Comparison of ENCODE assay signal across 1 cellular context in the genomic region with DNA sequence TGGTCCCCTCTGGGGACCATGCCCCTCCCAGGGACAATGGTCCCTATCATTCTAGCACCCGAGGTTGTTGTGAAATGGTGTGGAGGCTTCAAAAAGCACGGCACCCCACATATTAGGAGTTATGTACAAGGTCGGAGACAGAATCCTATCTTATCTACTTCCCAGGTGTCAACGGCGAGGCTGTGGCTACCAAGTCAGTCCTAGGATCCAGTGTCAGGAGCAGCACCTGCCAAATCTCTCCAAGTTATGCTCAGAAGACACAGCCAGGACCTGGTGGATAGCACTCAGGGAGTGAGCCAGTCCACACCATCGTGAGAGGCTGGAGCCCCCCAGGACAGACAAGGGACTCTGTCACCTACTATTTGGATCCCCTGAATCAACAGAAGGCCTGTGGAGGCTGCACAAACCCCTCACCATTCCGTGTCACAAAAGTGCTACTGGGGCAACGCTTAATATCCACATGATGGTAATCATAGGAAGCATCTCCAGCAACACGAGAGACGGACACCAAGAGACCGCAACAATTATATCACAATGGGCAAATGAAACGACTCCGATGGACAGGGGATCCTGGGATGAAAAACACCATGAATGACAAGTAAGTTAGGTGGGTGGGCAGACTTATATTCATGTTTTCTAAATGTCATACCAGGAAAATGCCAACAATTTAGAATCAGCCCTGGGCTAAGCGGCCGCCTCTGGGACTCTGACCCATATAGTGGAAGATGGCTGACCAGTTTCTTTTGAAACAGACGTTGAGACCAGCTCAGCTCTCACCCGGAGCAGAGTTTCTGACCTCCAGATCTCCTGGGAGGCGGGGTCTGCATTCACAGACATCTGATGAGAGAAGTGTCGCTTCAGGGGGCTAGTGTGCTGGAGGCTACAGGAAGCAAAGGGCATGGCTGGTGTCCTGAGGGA.
A peak's percentile ranks its signal among the peaks of the same experiment; 100 is the strongest.
TF ChIP-seq lines count a peak whose summit lies in the region.

No MANE protein-coding gene starts in this region.

TF ChIP-seq in K562, 482 proteins besides CTCF, POLR2A, EP300 and RAD21 (continued from another document):
- TF ChIP-seq RREB1 (CRISPR knock-in tag; IDR thresholded peaks at IDR 0.05) (0 out of 2 replicates have a peak, but pooled peaks have one; percentile 47), SMC3 (conservative IDR thresholded peaks at IDR 0.05; ENCODE audit: insufficient read depth, low read depth, low read length) (no peak), TAF7 (tag; IDR thresholded peaks at IDR 0.05) (no peak), MAZ (CRISPR knock-in tag; conservative IDR thresholded peaks at IDR 0.05 in 1 of 2, IDR thresholded peaks at IDR 0.05 in 1 of 2) (no peak), XRCC4 (IDR thresholded peaks at IDR 0.05; ENCODE audit: extremely low read depth, insufficient read depth, insufficient read length) (no peak), ELF4 (CRISPR knock-in tag; IDR thresholded peaks at IDR 0.05) (no peak), HMGN3 (IDR thresholded peaks at IDR 0.05; ENCODE audit: borderline replicate concordance, extremely low read depth, insufficient read length, low read depth, low read length) (no peak), RCOR1 (IDR thresholded peaks at IDR 0.05; ENCODE audit: borderline replicate concordance in 1 of 2, low read depth in 2 of 2, low read length in 2 of 2) (0 out of 4 replicates have a peak, but pooled peaks of 1 of the 2 experiments have one; percentile 38), TRIM28 (IDR thresholded peaks at IDR 0.05) (no peak), CREB3L1 (IDR thresholded peaks at IDR 0.05; ENCODE audit: borderline replicate concordance, low read depth) (no peak), ZNF24 (IDR thresholded peaks at IDR 0.05) (no peak), POLR3G (IDR thresholded peaks at IDR 0.05; ENCODE audit: extremely low read depth, insufficient read length, insufficient replicate concordance) (no peak)
